ENCODE assay signal across 29 cellular contexts in genomic region chr4:183727482-183727881, GRCh38.
"Had no signal": no experiment of that assay in that cellular context is flagged by ENCODE, and none has a peak within 500 bp of the region (broad histone marks: within the 10 kb centered on the region; RNA-seq: fewer than 3 reads in every experiment).

No MANE protein-coding gene starts in this region.

- ATAC-seq: stimulated activated effector memory CD8-positive, alpha-beta T cell treated with anti-CD3 and anti-CD28 coated beads, Interleukin-12 subunit alpha, Interleukin-12 subunit beta, amount 100 ng/mL, for 72 hours; stimulated activated memory B cell treated with anti-CD40 and anti-IgM and Interleukin-4, amounts not matched to agents 10 μg/mL and 1 μg/mL and 100 μg/mL, for 72 hours; stimulated activated naive B cell treated with anti-CD40 and anti-IgM and Interleukin-4, amounts not matched to agents 10 μg/mL and 1 μg/mL and 100 μg/mL, for 72 hours; stimulated activated naive CD8-positive, alpha-beta T cell treated with anti-CD3 and anti-CD28 coated beads, Interleukin-15, amount 100 ng/mL, for 72 hours; stimulated activated naive CD8-positive, alpha-beta T cell treated with anti-CD3 and anti-CD28 coated beads, Interleukin-15, Interleukin-2, amounts not matched to agents 100 U/mL and 50 U/mL, for 24 hours; upper lobe of right lung had no signal

- H3K27ac Mint-ChIP-seq: stimulated activated effector memory CD8-positive, alpha-beta T cell treated with anti-CD3 and anti-CD28 coated beads, Interleukin-12 subunit alpha, Interleukin-12 subunit beta, amount 100 ng/mL, for 72 hours; stimulated activated memory B cell treated with anti-CD40 and anti-IgM and Interleukin-4, amounts not matched to agents 10 μg/mL and 1 μg/mL and 100 μg/mL, for 72 hours; stimulated activated naive B cell treated with anti-CD40 and anti-IgM and Interleukin-4, amounts not matched to agents 10 μg/mL and 1 μg/mL and 100 μg/mL, for 72 hours; stimulated activated naive CD8-positive, alpha-beta T cell treated with anti-CD3 and anti-CD28 coated beads, Interleukin-15, amount 100 ng/mL, for 72 hours; stimulated activated naive CD8-positive, alpha-beta T cell treated with anti-CD3 and anti-CD28 coated beads, Interleukin-15, Interleukin-2, amounts not matched to agents 100 ng/mL and 50 ng/mL, for 24 hours; type B pancreatic cell had no signal

- H3K4me3 ChIP-seq: stomach, suprapubic skin, testis, thoracic aorta, thyroid gland, tibial artery, tibial nerve, transverse colon, upper lobe of left lung, upper lobe of right lung, uterus, vagina had no signal

- H3K4me1 ChIP-seq: testis, uterus had no signal

- H3K36me3 Mint-ChIP-seq: stimulated activated effector memory CD8-positive, alpha-beta T cell treated with anti-CD3 and anti-CD28 coated beads, Interleukin-12 subunit alpha, Interleukin-12 subunit beta, amount 100 ng/mL, for 72 hours; stimulated activated memory B cell treated with anti-CD40 and anti-IgM and Interleukin-4, amounts not matched to agents 10 μg/mL and 1 μg/mL and 100 μg/mL, for 72 hours; stimulated activated naive B cell treated with anti-CD40 and anti-IgM and Interleukin-4, amounts not matched to agents 10 μg/mL and 1 μg/mL and 100 μg/mL, for 72 hours; type B pancreatic cell had no signal

- H3K9me3 ChIP-seq: stomach, suprapubic skin, testis, thoracic aorta, thyroid gland, tibial artery, tibial nerve, transverse colon, upper lobe of left lung, upper lobe of right lung, uterus, vagina had no signal

- H3K9me3 Mint-ChIP-seq: stimulated activated effector memory CD8-positive, alpha-beta T cell treated with anti-CD3 and anti-CD28 coated beads, Interleukin-12 subunit alpha, Interleukin-12 subunit beta, amount 100 ng/mL, for 72 hours; stimulated activated memory B cell treated with anti-CD40 and anti-IgM and Interleukin-4, amounts not matched to agents 10 μg/mL and 1 μg/mL and 100 μg/mL, for 72 hours; stimulated activated naive B cell treated with anti-CD40 and anti-IgM and Interleukin-4, amounts not matched to agents 10 μg/mL and 1 μg/mL and 100 μg/mL, for 72 hours; stimulated activated naive CD8-positive, alpha-beta T cell treated with anti-CD3 and anti-CD28 coated beads, Interleukin-15, amount 100 ng/mL, for 72 hours; stimulated activated naive CD8-positive, alpha-beta T cell treated with anti-CD3 and anti-CD28 coated beads, Interleukin-15, Interleukin-2, amounts not matched to agents 100 ng/mL and 50 ng/mL, for 24 hours; type B pancreatic cell had no signal

- H3K27ac ChIP-seq: stomach, suprapubic skin, testis, thoracic aorta, thyroid gland, tibial artery, tibial nerve, transverse colon, upper lobe of left lung, upper lobe of right lung, uterus, vagina had no signal

- H3K27me3 ChIP-seq: suprapubic skin, testis, thyroid gland, tibial nerve, transverse colon, upper lobe of left lung, upper lobe of right lung, uterus, vagina had no signal

- DNase-seq: stimulated activated CD4-positive, alpha-beta T cell treated with anti-CD3 and anti-CD28 coated beads, Interleukin-2, amount 100 ng/mL, for 48 hours; stimulated activated CD4-positive, alpha-beta T cell treated with anti-CD3 and anti-CD28 coated beads, Interleukin-4, amount 100 ng/mL, for 1 hour; stimulated activated CD4-positive, alpha-beta T cell treated with anti-CD3 and anti-CD28 coated beads, Interleukin-4, amount 100 ng/mL, for 24 hours; stimulated activated CD4-positive, alpha-beta T cell treated with anti-CD3 and anti-CD28 coated beads, Interleukin-4, amount 100 ng/mL, for 4 hours; stimulated activated CD8-positive, alpha-beta memory T cell treated with anti-CD3 and anti-CD28 coated beads, Interleukin-4, amount 100 ng/mL, for 48 hours; stimulated activated naive B cell treated with anti-CD40 and anti-IgM and Interleukin-4, amounts not matched to agents 10 μg/mL and 1 μg/mL and 100 μg/mL, for 72 hours; stimulated activated naive CD4-positive, alpha-beta T cell; stimulated activated naive CD4-positive, alpha-beta T cell treated with Interleukin-2 at 50 U/mL for 16 hours; stimulated activated naive CD8-positive, alpha-beta T cell treated with anti-CD3 and anti-CD28 coated beads, Interleukin-15, amount 100 ng/mL, for 72 hours; stimulated activated naive CD8-positive, alpha-beta T cell treated with anti-CD3 and anti-CD28 coated beads, Interleukin-15, Interleukin-2, amounts not matched to agents 100 U/mL and 50 U/mL, for 24 hours; stomach; substantia nigra; testis; thyroid gland; tibial artery; transverse colon; trophoblast cell; upper lobe of right lung; uterus had no signal

- H3K4me3 Mint-ChIP-seq: stimulated activated effector memory CD8-positive, alpha-beta T cell treated with anti-CD3 and anti-CD28 coated beads, Interleukin-12 subunit alpha, Interleukin-12 subunit beta, amount 100 ng/mL, for 72 hours; stimulated activated memory B cell treated with anti-CD40 and anti-IgM and Interleukin-4, amounts not matched to agents 10 μg/mL and 1 μg/mL and 100 μg/mL, for 72 hours; stimulated activated naive B cell treated with anti-CD40 and anti-IgM and Interleukin-4, amounts not matched to agents 10 μg/mL and 1 μg/mL and 100 μg/mL, for 72 hours; stimulated activated naive CD8-positive, alpha-beta T cell treated with anti-CD3 and anti-CD28 coated beads, Interleukin-15, amount 100 ng/mL, for 72 hours; stimulated activated naive CD8-positive, alpha-beta T cell treated with anti-CD3 and anti-CD28 coated beads, Interleukin-15, Interleukin-2, amounts not matched to agents 100 ng/mL and 50 ng/mL, for 24 hours; type B pancreatic cell had no signal

- H3K36me3 ChIP-seq: stomach, suprapubic skin, thoracic aorta, thyroid gland, tibial artery, tibial nerve, transverse colon, upper lobe of left lung, upper lobe of right lung, uterus, vagina had no signal

- FAIRE-seq: urothelium cell line had no signal
